8 cellular contexts compared by ENCODE assay signal in genomic region chr16:4477966-4478365, GRCh38. TPM values are rescaled to one million over a fixed set of nuclear protein-coding genes. Genes with fewer than 3 reads are reported as not detected.
DNase-seq lines count a peak whose midpoint lies in the region; ATAC-seq lines count a peak whose summit lies in the region.

No MANE protein-coding gene starts in this region.

- no peaks in the 10 kb centered on the region for H3K27me3 Mint-ChIP-seq in T-helper 1 cell treated with Interleukin-12 subunit alpha and Interleukin-12 subunit beta and Interleukin-4 antibody, amounts not matched to agents 30 μg/mL and 1 μg/mL, for 36 hours (ENCODE audit: low read depth)
- H3K27me3 Mint-ChIP-seq in dendritic cell treated with granulocyte-macrophage colony-stimulating factor and Interleukin-4, amounts not matched to agents 40 ng/mL and 50 ng/mL, for 4 days, result no peaks in the 10 kb centered on the region

- H3K4me3 Mint-ChIP-seq in T-helper 1 cell treated with Interleukin-12 subunit alpha and Interleukin-12 subunit beta and Interleukin-4 antibody, amounts not matched to agents 30 μg/mL and 1 μg/mL, for 36 hours, result peak overlapping the region; percentile 89
- H3K4me3 Mint-ChIP-seq in dendritic cell treated with granulocyte-macrophage colony-stimulating factor and Interleukin-4, amounts not matched to agents 40 ng/mL and 50 ng/mL, for 4 days, result peak overlapping the region; percentile 84

- ATAC-seq in GM21381 (IDR thresholded peaks at IDR 0.05; ENCODE audit: unreplicated experiment), result no peak

- H3K4me1 Mint-ChIP-seq in T-helper 1 cell treated with Interleukin-12 subunit alpha and Interleukin-12 subunit beta and Interleukin-4 antibody, amounts not matched to agents 30 μg/mL and 1 μg/mL, for 36 hours (ENCODE audit: low read depth), result peaks cover 31% of the 10 kb centered on the region
- peaks cover 36% of the 10 kb centered on the region for H3K4me1 Mint-ChIP-seq in dendritic cell treated with granulocyte-macrophage colony-stimulating factor and Interleukin-4, amounts not matched to agents 40 ng/mL and 50 ng/mL, for 4 days (ENCODE audit: low read depth)

- DNase-seq in T-helper 1 cell (no peak), NOMO-1 treated with DMSO at 0.1 percent for 48 hours (lab: John Stamatoyannopoulos, UW; ENCODE audit: unreplicated experiment) (peak; percentile 40), pulmonary artery endothelial cell (ENCODE audit: low read depth, low spot score) (peak; percentile 87), iPS-NIHi7 (ENCODE audit: extremely low spot score) (no peak)
- DNase-seq in stimulated activated CD4-positive, alpha-beta T cell treated with anti-CD3 and anti-CD28 coated beads, Interleukin-2, amount 100 ng/mL, for 48 hours, result no peak

- peak overlapping the region; percentile 62 for H3K27ac Mint-ChIP-seq in T-helper 1 cell treated with Interleukin-12 subunit alpha and Interleukin-12 subunit beta and Interleukin-4 antibody, amounts not matched to agents 30 μg/mL and 1 μg/mL, for 36 hours
- no peak overlapping the region for H3K27ac Mint-ChIP-seq in dendritic cell treated with granulocyte-macrophage colony-stimulating factor and Interleukin-4, amounts not matched to agents 40 ng/mL and 50 ng/mL, for 4 days

- H3K36me3 Mint-ChIP-seq in T-helper 1 cell treated with Interleukin-12 subunit alpha and Interleukin-12 subunit beta and Interleukin-4 antibody, amounts not matched to agents 30 μg/mL and 1 μg/mL, for 36 hours (ENCODE audit: low read depth), result peaks cover 14% of the 10 kb centered on the region
- peaks cover 12% of the 10 kb centered on the region for H3K36me3 Mint-ChIP-seq in dendritic cell treated with granulocyte-macrophage colony-stimulating factor and Interleukin-4, amounts not matched to agents 40 ng/mL and 50 ng/mL, for 4 days (ENCODE audit: low read depth)

- H3K9me3 Mint-ChIP-seq in T-helper 1 cell treated with Interleukin-12 subunit alpha and Interleukin-12 subunit beta and Interleukin-4 antibody, amounts not matched to agents 30 μg/mL and 1 μg/mL, for 36 hours, result no peaks in the 10 kb centered on the region
- no peaks in the 10 kb centered on the region for H3K9me3 Mint-ChIP-seq in dendritic cell treated with granulocyte-macrophage colony-stimulating factor and Interleukin-4, amounts not matched to agents 40 ng/mL and 50 ng/mL, for 4 days

- intact Hi-C loops in dendritic cell treated with granulocyte-macrophage colony-stimulating factor and Interleukin-4, amounts not matched to agents 40 ng/mL and 50 ng/mL, for 4 days (cut with micrococcal nuclease), result loop anchor here (2.0 kb wide), 1 partner anchor 61 kb away; the partner anchor contains the start of gene CDIP1

RNA-seq across cellular contexts. Expression of gene HMOX2, which starts 1.8 kb away (rescaled TPM):
- 124 and 143 TPM in 2 replicates for total RNA-seq in pulmonary artery endothelial cell

RNA-seq across cellular contexts. Expression of gene NMRAL1, which starts 3.5 kb away (rescaled TPM):
- 61.2 and 86.6 TPM in 2 replicates for total RNA-seq in pulmonary artery endothelial cell

RNA-seq across cellular contexts. Expression of gene DNAJA3, which starts 52.3 kb away (rescaled TPM):
- total RNA-seq in pulmonary artery endothelial cell, result 56.0 and 100 TPM in 2 replicates

Comparison
In these comparisons a context has a peak if more than half of its experiments do, and no peak if none do; other contexts are left out.
1. DNase-seq: peak in NOMO-1 treated with DMSO at 0.1 percent for 48 hours (single experiment) and pulmonary artery endothelial cell (single experiment); none in T-helper 1 cell (0 of 5), stimulated activated CD4-positive, alpha-beta T cell treated with anti-CD3 and anti-CD28 coated beads, Interleukin-2, amount 100 ng/mL, for 48 hours (0 of 2) and iPS-NIHi7 (single experiment).